In genomic region chr15:50066202-50066601, GRCh38 we compare ENCODE assay signal across 11 cellular contexts. TPM values are rescaled to one million over a fixed set of nuclear protein-coding genes. Genes with fewer than 3 reads are reported as not detected.
A peak's percentile ranks its signal among the peaks of the same experiment; 100 is the strongest.
DNase-seq lines count a peak whose midpoint lies in the region; ATAC-seq and TF ChIP-seq lines count a peak whose summit lies in the region.
"Had no signal": no experiment of that assay in that cellular context is flagged by ENCODE, and none has a peak within 500 bp of the region (broad histone marks: within the 10 kb centered on the region; RNA-seq: fewer than 3 reads in every experiment).

No MANE protein-coding gene starts in this region.

- no peaks in the 10 kb centered on the region for H4K20me1 ChIP-seq in PC-3 (ENCODE audit: low read length)

- H3K27ac Mint-ChIP-seq in progenitor cell of endocrine pancreas, result no peak overlapping the region

- H3K4me3 Mint-ChIP-seq in progenitor cell of endocrine pancreas (ENCODE audit: low read depth), result no peak overlapping the region

- no peak overlapping the region for H3K9ac ChIP-seq in PC-3 (ENCODE audit: low read length)

- no peaks in the 10 kb centered on the region for H3F3A ChIP-seq in PC-3 (ENCODE audit: low read length, unreplicated experiment)

- H3K27me3 ChIP-seq in PC-3 (ENCODE audit: low read length) (no peaks in the 10 kb centered on the region), SJCRH30 (no peaks in the 10 kb centered on the region)

- ATAC-seq in PC-3, result no peak

- H3K4me3 ChIP-seq in PC-3 (ENCODE audit: low read length) (no peak overlapping the region), SJCRH30 (no peak overlapping the region)

- no peaks in the 10 kb centered on the region for H3K36me3 Mint-ChIP-seq in progenitor cell of endocrine pancreas (ENCODE audit: insufficient read depth)

- H3K9me3 ChIP-seq in PC-3 (ENCODE audit: low read length), result no peaks in the 10 kb centered on the region
- H3K9me3 ChIP-seq in SJCRH30 (replicated peaks), result no peaks in the 10 kb centered on the region
- H3K9me3 ChIP-seq: Caco-2 had no signal

- H3K4me2 ChIP-seq in PC-3 (ENCODE audit: low read length), result no peak overlapping the region

- H3K9me2 ChIP-seq in PC-3 (replicated peaks; ENCODE audit: low read length), result no peaks in the 10 kb centered on the region

- CTCF ChIA-PET in PC-3 (lab: Charles Lee), result no interaction called here

- no peaks in the 10 kb centered on the region for H3K27me3 Mint-ChIP-seq in progenitor cell of endocrine pancreas

- H2AFZ ChIP-seq in PC-3 (ENCODE audit: low read length), result no peak overlapping the region

- H3K79me2 ChIP-seq in PC-3 (ENCODE audit: low read length), result no peaks in the 10 kb centered on the region

- no TSS peak for BruUV-seq in PC-3 (replicated peaks; lab: Mats Ljungman, UMichigan)

- H3K4me1 ChIP-seq in PC-3 (ENCODE audit: insufficient read depth, low read length), result no peaks in the 10 kb centered on the region
- no peaks in the 10 kb centered on the region for H3K4me1 ChIP-seq in SJCRH30
- H3K4me1 ChIP-seq: Caco-2 had no signal

- no peaks in the 10 kb centered on the region for H3K4me1 Mint-ChIP-seq in progenitor cell of endocrine pancreas (ENCODE audit: low read depth)

- H3K27ac ChIP-seq in PC-3 (ENCODE audit: low read length) (no peak overlapping the region), SJCRH30 (no peak overlapping the region)

- peak in 2 of 3 experiments; percentile 0 to 1 for DNase-seq in stimulated activated CD4-positive, alpha-beta T cell treated with anti-CD3 and anti-CD28 coated beads, TNF-alpha, amount 100 ng/mL, for 24 hours (ENCODE audit: low read depth in 3 of 3)
- no peak for DNase-seq in stimulated activated CD4-positive, alpha-beta T cell treated with anti-CD3 and anti-CD28 coated beads, Interleukin-4, amount 100 ng/mL, for 4 hours
- peak; percentile 44 for DNase-seq in PC-3
- peak; percentile 3 for DNase-seq in fibroblast of gingiva (ENCODE audit: low read depth)
- DNase-seq in progenitor cell of endocrine pancreas (ENCODE audit: low spot score, unreplicated experiment), result no peak
- no peak for DNase-seq in SJCRH30
- no peak for DNase-seq in effector CD8-positive, alpha-beta T cell (lab: John Stamatoyannopoulos, UW)
- no peak for DNase-seq in C1 segment of cervical spinal cord (lab: John Stamatoyannopoulos, UW)
- DNase-seq: activated naive CD4-positive, alpha-beta T cell treated with anti-CD3 and anti-CD28 coated beads, Interleukin-2, amount 50 U/mL, for 16 hours; Caco-2; NCI-H1092 treated with DMSO at 0.1 percent for 48 hours had no signal

- TF ChIP-seq CTCF in PC-3 (conservative IDR thresholded peaks at IDR 0.05; ENCODE audit: low read depth, low read length), result no peak
- no peak for TF ChIP-seq CTCF in progenitor cell of endocrine pancreas (IDR thresholded peaks at IDR 0.05; ENCODE audit: unreplicated experiment)

- H3K9me3 Mint-ChIP-seq in progenitor cell of endocrine pancreas (ENCODE audit: low read depth), result no peaks in the 10 kb centered on the region

- intact Hi-C loops in PC-3 (cut with micrococcal nuclease), result no loop called here

- POLR2A ChIA-PET in PC-3 (lab: Charles Lee; ENCODE audit: unreplicated experiment), result no interaction called here

- H3K36me3 ChIP-seq in PC-3 (ENCODE audit: low read depth, low read length) (no peaks in the 10 kb centered on the region), SJCRH30 (no peaks in the 10 kb centered on the region)

RNA-seq across cellular contexts. Expression of gene ATP8B4, which starts 52.8 kb away (rescaled TPM):
- total RNA-seq in PC-3 (2014; rRNA removed) (not detected in 2 replicates), progenitor cell of endocrine pancreas (0.95 and 0.98 TPM in 2 replicates)
- total RNA-seq in SJCRH30 (2014; rRNA removed; shearing (Covaris generic)), result 14.4 and 14.7 TPM in 2 replicates

Comparison
In these comparisons a context has a peak if more than half of its experiments do, and no peak if none do; other contexts are left out.
1. DNase-seq: peak in stimulated activated CD4-positive, alpha-beta T cell treated with anti-CD3 and anti-CD28 coated beads, TNF-alpha, amount 100 ng/mL, for 24 hours (2 of 3), PC-3 (single experiment) and fibroblast of gingiva (single experiment); none in stimulated activated CD4-positive, alpha-beta T cell treated with anti-CD3 and anti-CD28 coated beads, Interleukin-4, amount 100 ng/mL, for 4 hours (0 of 2), progenitor cell of endocrine pancreas (single experiment), SJCRH30 (0 of 2), effector CD8-positive, alpha-beta T cell (single experiment) and C1 segment of cervical spinal cord (0 of 14).